Comparison of ENCODE assay signal across 1 cellular context in the genomic region with DNA sequence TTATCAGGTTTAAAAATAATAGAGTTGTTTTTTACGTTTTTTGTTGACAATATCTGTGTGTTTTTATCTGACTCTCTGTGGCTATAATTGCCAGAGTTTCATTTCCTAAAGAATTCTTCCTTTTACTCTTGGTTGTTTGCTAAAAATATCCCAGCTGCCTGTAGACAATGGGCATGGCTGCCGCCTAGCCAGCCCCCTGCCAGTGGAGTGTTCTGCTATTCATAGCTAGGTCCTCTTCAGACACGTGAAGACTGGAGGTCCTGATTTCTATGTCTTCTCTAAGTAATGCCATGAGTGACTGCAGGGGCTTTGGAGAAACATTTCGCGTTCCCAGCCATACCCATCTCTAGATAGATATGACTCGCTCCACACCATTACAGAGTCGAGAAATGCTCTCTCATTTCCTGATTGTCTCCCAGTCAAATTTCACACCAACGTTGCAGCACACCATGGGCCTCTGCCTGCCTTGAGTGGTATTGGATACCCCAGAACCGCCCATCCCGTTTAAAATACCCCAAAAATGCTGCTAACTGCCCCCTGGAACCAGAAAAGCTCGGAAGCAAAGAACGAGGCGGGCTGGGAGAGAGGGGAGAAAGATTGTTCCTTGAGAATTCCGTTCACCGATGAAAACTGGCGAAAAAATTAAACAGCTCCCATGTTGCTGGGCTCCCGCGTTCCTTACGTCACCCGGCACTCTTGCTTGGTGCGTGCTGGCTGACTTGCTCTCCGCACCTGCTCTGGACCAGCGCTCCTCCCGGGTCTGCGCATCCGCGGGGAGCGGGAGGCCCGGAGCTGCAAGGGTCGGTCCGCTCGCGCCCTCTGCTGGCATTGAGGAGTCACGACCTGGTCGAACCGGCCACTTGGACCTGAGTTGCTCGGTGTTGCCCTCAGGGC.
TF ChIP-seq lines count a peak whose summit lies in the region.

No MANE protein-coding gene starts in this region.

TF ChIP-seq in HEK293, 187 proteins besides CTCF, POLR2A, EP300 and RAD21 (continued from another document):
- TF ChIP-seq ZBTB44 (tag by site-specific recombination; IDR thresholded peaks at IDR 0.05), result no peak
- peak; percentile 90 for TF ChIP-seq ZNF600 (tag by site-specific recombination; IDR thresholded peaks at IDR 0.05)
- TF ChIP-seq, protein P1, sequence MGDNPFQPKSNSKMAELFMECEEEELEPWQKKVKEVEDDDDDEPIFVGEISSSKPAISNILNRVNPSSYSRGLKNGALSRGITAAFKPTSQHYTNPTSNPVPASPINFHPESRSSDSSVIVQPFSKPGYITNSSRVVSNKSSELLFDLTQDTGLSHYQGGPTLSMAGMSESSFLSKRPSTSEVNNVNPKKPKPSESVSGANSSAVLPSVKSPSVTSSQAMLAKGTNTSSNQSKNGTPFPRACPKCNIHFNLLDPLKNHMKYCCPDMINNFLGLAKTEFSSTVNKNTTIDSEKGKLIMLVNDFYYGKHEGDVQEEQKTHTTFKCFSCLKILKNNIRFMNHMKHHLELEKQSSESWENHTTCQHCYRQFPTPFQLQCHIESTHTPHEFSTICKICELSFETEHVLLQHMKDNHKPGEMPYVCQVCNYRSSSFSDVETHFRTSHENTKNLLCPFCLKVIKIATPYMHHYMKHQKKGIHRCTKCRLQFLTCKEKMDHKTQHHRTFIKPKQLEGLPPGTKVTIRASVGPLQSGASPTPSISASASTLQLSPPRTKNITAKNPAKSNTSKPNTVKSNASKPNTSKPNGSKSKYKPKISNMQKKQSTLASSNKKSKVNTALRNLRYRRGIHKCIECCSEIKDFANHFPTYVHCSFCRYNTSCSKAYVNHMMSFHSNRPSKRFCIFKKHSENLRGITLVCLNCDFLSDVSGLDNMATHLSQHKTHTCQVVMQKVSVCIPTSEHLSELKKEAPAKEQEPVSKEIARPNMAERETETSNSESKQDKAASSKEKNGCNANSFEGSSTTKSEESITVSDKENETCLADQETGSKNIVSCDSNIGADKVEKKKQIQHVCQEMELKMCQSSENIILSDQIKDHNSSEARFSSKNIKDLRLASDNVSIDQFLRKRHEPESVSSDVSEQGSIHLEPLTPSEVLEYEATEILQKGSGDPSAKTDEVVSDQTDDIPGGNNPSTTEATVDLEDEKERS (tag by site-specific recombination; IDR thresholded peaks at IDR 0.05), result 0 out of 2 replicates have a peak, but pooled peaks have one; percentile 36
- TF ChIP-seq GLIS1 (tag by site-specific recombination; IDR thresholded peaks at IDR 0.05), result peak; percentile 18; the same call in 1 of the 2 replicates
- no peak for TF ChIP-seq TSHZ1 (tag by site-specific recombination; IDR thresholded peaks at IDR 0.05; ENCODE audit: borderline replicate concordance)
- no peak for TF ChIP-seq OVOL3 (tag by site-specific recombination; IDR thresholded peaks at IDR 0.05)
- peak; percentile 35; the same call in 1 of the 2 replicates for TF ChIP-seq ZNF629 (tag by site-specific recombination; IDR thresholded peaks at IDR 0.05)
- no peak for TF ChIP-seq ZXDB (tag by site-specific recombination; IDR thresholded peaks at IDR 0.05)
- TF ChIP-seq ZNF707 (tag by site-specific recombination; IDR thresholded peaks at IDR 0.05), result no peak
- TF ChIP-seq ZNF335 (tag by site-specific recombination; conservative IDR thresholded peaks at IDR 0.05), result peak; percentile 85
TF ChIP-seq in HEK293: peak in this region for 13.
